Comparison of ENCODE assay signal across 33 cellular contexts in the genomic region with DNA sequence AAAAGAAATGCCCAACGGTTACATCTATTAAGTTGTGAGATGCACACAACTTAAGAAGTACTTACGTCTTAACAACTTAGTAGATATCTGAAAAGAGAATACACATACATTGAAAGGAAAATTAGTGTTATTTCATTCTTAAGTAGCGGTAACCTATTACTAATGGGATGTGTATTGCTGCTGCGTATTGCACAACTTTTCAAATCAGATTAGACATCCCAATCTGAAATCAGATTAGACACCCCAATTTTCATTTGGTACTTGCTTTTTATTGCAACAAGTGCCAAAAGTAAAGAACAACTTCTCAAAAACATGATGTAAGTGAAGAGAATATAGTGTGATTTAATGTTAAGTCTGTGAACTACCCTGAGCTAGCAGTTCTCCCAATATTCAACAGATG.
"Had no signal": no experiment of that assay in that cellular context is flagged by ENCODE, and none has a peak within 500 bp of the region (broad histone marks: within the 10 kb centered on the region; RNA-seq: fewer than 3 reads in every experiment).

No MANE protein-coding gene starts in this region.

- H3K27ac ChIP-seq: adrenal gland, ascending aorta, body of pancreas, brain microvascular endothelial cell, breast epithelium, cardiac muscle cell had no signal

- H3K36me3 ChIP-seq: adrenal gland, ascending aorta, brain microvascular endothelial cell, breast epithelium, cardiac muscle cell had no signal

- H3K27me3 ChIP-seq: adrenal gland, ascending aorta, body of pancreas, brain microvascular endothelial cell, breast epithelium, cardiac muscle cell had no signal

- DNase-seq: activated effector memory CD4-positive, alpha-beta T cell treated with anti-CD3 and anti-CD28 coated beads, Interleukin-2, amount 50 U/mL, for 16 hours; activated effector memory CD4-positive, alpha-beta T cell treated with Interleukin-2 at 50 U/mL for 16 hours; activated gamma-delta T cell; activated gamma-delta T cell treated with Interleukin-2 at 50 U/mL for 16 hours; activated naive CD4-positive, alpha-beta T cell; activated naive CD4-positive, alpha-beta T cell treated with anti-CD3 and anti-CD28 coated beads for 36 hours; activated naive CD4-positive, alpha-beta T cell treated with anti-CD3 and anti-CD28 coated beads, Interleukin-2, amount 10 ng/mL, durations not matched to agents 7 days and 5 days; activated naive CD4-positive, alpha-beta T cell treated with anti-CD3 and anti-CD28 coated beads, Interleukin-2, amount 50 U/mL, for 16 hours; activated naive CD4-positive, alpha-beta T cell treated with Interleukin-2 at 50 U/mL for 16 hours; activated naive CD8-positive, alpha-beta T cell treated with anti-CD3 and anti-CD28 coated beads for 36 hours; activated naive CD8-positive, alpha-beta T cell treated with anti-CD3 and anti-CD28 coated beads, Interleukin-2, amount 10 ng/mL, durations not matched to agents 7 days and 5 days; activated naive CD8-positive, alpha-beta T cell treated with anti-CD3 and anti-CD28 coated beads, Interleukin-2, amount 50 U/mL, for 24 hours; activated T-cell treated with anti-CD3 and anti-CD28 coated beads, Interleukin-2, amount 50 U/mL, for 24 hours; activated T-cell treated with anti-CD3 and anti-CD28 coated beads, Interleukin-2, amount 50 U/mL, for 4 hours; activated T-cell treated with anti-CD3 and anti-CD28 coated beads, Interleukin-2, amount 50 U/mL, for 48 hours; activated T-cell treated with anti-CD3 and anti-CD28 coated beads, Interleukin-2, amount 50 U/mL, for 72 hours; adrenal gland; amniotic stem cell; amygdala; anterior cingulate cortex; aorta; body of pancreas; brain microvascular endothelial cell; caudate nucleus; central memory CD4-positive, alpha-beta T cell; cerebellar nuclear complex had no signal

- H3K4me3 ChIP-seq: adrenal gland, ascending aorta, body of pancreas, breast epithelium, cardiac muscle cell had no signal

- H3K4me1 ChIP-seq: adrenal gland, ascending aorta, body of pancreas, breast epithelium had no signal

- ATAC-seq: activated naive CD4-positive, alpha-beta T cell treated with anti-CD3 and anti-CD28 coated beads, Interleukin-2, amount 50 U/mL, for 72 hours; activated naive CD8-positive, alpha-beta T cell treated with anti-CD3 and anti-CD28 coated beads, Interleukin-2, amount 50 U/mL, for 24 hours; activated T-cell treated with anti-CD3 and anti-CD28 coated beads, Interleukin-2, amount 50 U/mL, for 4 hours; activated T-cell treated with anti-CD3 and anti-CD28 coated beads, Interleukin-2, amount 50 U/mL, for 72 hours; activated T-helper 17 cell treated with anti-CD3 and anti-CD28 coated beads, Interleukin-2, amount 50 U/mL, for 72 hours; body of pancreas had no signal

- FAIRE-seq: astrocyte, bronchial epithelial cell had no signal

- H3K9me3 ChIP-seq: adrenal gland, ascending aorta, body of pancreas, breast epithelium had no signal
